Comparison of ENCODE assay signal across 11 cellular contexts in genomic region chr2:234251326-234252271, GRCh38.
A peak's percentile ranks its signal among the peaks of the same experiment; 100 is the strongest.
DNase-seq lines count a peak whose midpoint lies in the region; ATAC-seq, FAIRE-seq and TF ChIP-seq lines count a peak whose summit lies in the region.
"Had no signal": no experiment of that assay in that cellular context is flagged by ENCODE, and none has a peak within 500 bp of the region (broad histone marks: within the 10 kb centered on the region; RNA-seq: fewer than 3 reads in every experiment).

No MANE protein-coding gene starts in this region.

- CTCF ChIA-PET in HepG2 (lab: Yijun Ruan, JAX; ENCODE audit: low intra/inter-chr PET ratio, low total read pairs), result no interaction called here

- TF ChIP-seq RAD21 in HepG2 (CRISPR knock-in tag; IDR thresholded peaks at IDR 0.05), result no peak

- no TSS peak for BruUV-seq in HepG2 (replicated peaks; lab: Mats Ljungman, UMichigan)

- H3K27me3 ChIP-seq in HepG2 (ENCODE audit: control insufficient read depth in 1 of 2, insufficient read depth in 2 of 2, low read length in 2 of 2) (no peaks in the 10 kb centered on the region; a peak in 1 of 5 replicates), right lobe of liver (peaks cover 0 to 3% of the 10 kb centered on the region in 2 donors)

- POLR2A ChIA-PET in HepG2 (lab: Yijun Ruan, JAX), result no interaction called here

- H4K20me1 ChIP-seq in HepG2 (ENCODE audit: insufficient read depth, low read length), result no peaks in the 10 kb centered on the region

- H3K4me1 ChIP-seq in HepG2 (ENCODE audit: insufficient read depth, low read length), result no peaks in the 10 kb centered on the region
- H3K4me1 ChIP-seq in right lobe of liver, result no peaks in the 10 kb centered on the region

- H2AFZ ChIP-seq in HepG2 (ENCODE audit: low read length), result no peak overlapping the region

- no peak for TF ChIP-seq POLR2A in HepG2 (IDR thresholded peaks at IDR 0.05; ENCODE audit: insufficient read depth in 1 of 2, low read depth in 2 of 2, low read length in 2 of 2)
- no peak for TF ChIP-seq POLR2A in right lobe of liver (IDR thresholded peaks at IDR 0.05)

- DNase-seq in HepG2 (ENCODE audit: low spot score) (peak; percentile 10), right lobe of liver (no peak), brain pericyte (ENCODE audit: low read depth, low spot score) (peak; percentile 88), kidney glomerular epithelial cell (lab: John Stamatoyannopoulos, UW) (peak; percentile 87), NOMO-1 treated with DMSO at 0.1 percent for 48 hours (lab: John Stamatoyannopoulos, UW; ENCODE audit: unreplicated experiment) (no peak), ecto neural progenitor cell (ENCODE audit: low spot score) (no peak)
- no peak for DNase-seq in activated T-cell treated with anti-CD3 and anti-CD28 coated beads, Interleukin-2, amount 50 U/mL, for 1 hour
- DNase-seq: H7, NCI-H82 had no signal

- ATAC-seq in HepG2 (no peak), right lobe of liver (no peak), GM18498 (IDR thresholded peaks at IDR 0.05; ENCODE audit: unreplicated experiment) (no peak)

- H3K9me3 ChIP-seq in HepG2 (ENCODE audit: low read length), result no peaks in the 10 kb centered on the region
- H3K9me3 ChIP-seq in right lobe of liver, result no peaks in the 10 kb centered on the region
- H3K9me3 ChIP-seq: thoracic aorta had no signal

- intact Hi-C loops in HepG2 (cut with micrococcal nuclease; ENCODE audit: unreplicated experiment) (no loop called here), right lobe of liver (cut with DNase I) (no loop called here)

- no peak for TF ChIP-seq EP300 in HepG2 (IDR thresholded peaks at IDR 0.05; ENCODE audit: low read depth in 2 of 2, low read length in 2 of 2)
- TF ChIP-seq EP300 in HepG2 (CRISPR knock-in tag; IDR thresholded peaks at IDR 0.05; ENCODE audit: borderline replicate concordance), result no peak

- no peak for TF ChIP-seq CTCF in HepG2 (CRISPR knock-in tag; IDR thresholded peaks at IDR 0.05)
- TF ChIP-seq CTCF in right lobe of liver (IDR thresholded peaks at IDR 0.05), result no peak

- H3K27ac ChIP-seq in HepG2 (ENCODE audit: extremely low read length, insufficient read depth, low read length), result no peak overlapping the region
- H3K27ac ChIP-seq in right lobe of liver, result no peak overlapping the region
- H3K27ac ChIP-seq: thoracic aorta had no signal

- H3K4me3 ChIP-seq in HepG2 (replicated peaks in 1 of 3; ENCODE audit: insufficient read depth in 1 of 3, low read depth in 2 of 3, low read length in 3 of 3) (no peak overlapping the region), right lobe of liver (no peak overlapping the region)
- H3K4me3 ChIP-seq: thoracic aorta had no signal

- H3K36me3 ChIP-seq in HepG2 (replicated peaks in 1 of 2; ENCODE audit: control insufficient read depth in 1 of 2, insufficient read depth in 2 of 2, low read length in 2 of 2), result no peaks in the 10 kb centered on the region
- H3K36me3 ChIP-seq in right lobe of liver, result no peaks in the 10 kb centered on the region
- H3K36me3 ChIP-seq: thoracic aorta had no signal

- no peak overlapping the region for H3K9ac ChIP-seq in HepG2 (ENCODE audit: insufficient read depth, low read depth, low read length)

- H3K79me2 ChIP-seq in HepG2 (ENCODE audit: insufficient read depth, low read length), result no peaks in the 10 kb centered on the region

- FAIRE-seq in HepG2 (lab: Jason Lieb, UNC), result no peak

- in situ Hi-C loops in HepG2 (cut with HindIII; ENCODE audit: extremely low pct_ligation_motif_present, low pct_unique_long_range_greater_than_20kb), result loop anchor here (10.0 kb wide), 1 partner anchor 277 kb away; no protein-coding TSS in a partner anchor

- no peak overlapping the region for H3K4me2 ChIP-seq in HepG2 (ENCODE audit: low read depth, low read length)

- WGBS in HepG2 (ENCODE audit: low lambda C conversion rate), result 18% methylated on average over 6 of the region's 8 CpGs
- WGBS in right lobe of liver (ENCODE audit: insufficient coverage, low coverage, low lambda C conversion rate, missing lambda C conversion rate), result 43% methylated on average over 6 of the region's 8 CpGs

TF ChIP-seq in HepG2, 621 proteins besides CTCF, POLR2A, EP300 and RAD21:
- TF ChIP-seq PCBP1 (IDR thresholded peaks at IDR 0.05; ENCODE audit: borderline replicate concordance, low read depth, low read length), result no peak
- TF ChIP-seq ZNF562 (CRISPR knock-in tag; IDR thresholded peaks at IDR 0.05; ENCODE audit: borderline replicate concordance), result no peak
- TF ChIP-seq ZSCAN20 (CRISPR knock-in tag; IDR thresholded peaks at IDR 0.05; ENCODE audit: borderline replicate concordance), result no peak
- TF ChIP-seq HNRNPLL (IDR thresholded peaks at IDR 0.05; ENCODE audit: low read depth, low read length, poor library complexity, severe bottlenecking), result no peak
- TF ChIP-seq ZMYM4 (CRISPR knock-in tag; IDR thresholded peaks at IDR 0.05), result no peak
- no peak for TF ChIP-seq ZNF713 (CRISPR knock-in tag; IDR thresholded peaks at IDR 0.05)
- no peak for TF ChIP-seq MIXL1 (CRISPR knock-in tag; IDR thresholded peaks at IDR 0.05)
- TF ChIP-seq ZKSCAN5 (CRISPR knock-in tag; IDR thresholded peaks at IDR 0.05), result no peak
- TF ChIP-seq, protein P1, sequence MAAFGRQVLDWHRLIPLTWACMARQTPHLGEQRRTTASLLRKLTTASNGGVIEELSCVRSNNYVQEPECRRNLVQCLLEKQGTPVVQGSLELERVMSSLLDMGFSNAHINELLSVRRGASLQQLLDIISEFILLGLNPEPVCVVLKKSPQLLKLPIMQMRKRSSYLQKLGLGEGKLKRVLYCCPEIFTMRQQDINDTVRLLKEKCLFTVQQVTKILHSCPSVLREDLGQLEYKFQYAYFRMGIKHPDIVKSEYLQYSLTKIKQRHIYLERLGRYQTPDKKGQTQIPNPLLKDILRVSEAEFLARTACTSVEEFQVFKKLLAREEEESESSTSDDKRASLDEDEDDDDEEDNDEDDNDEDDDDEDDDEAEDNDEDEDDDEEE (CRISPR knock-in tag; IDR thresholded peaks at IDR 0.05), result no peak

Comparison
In these comparisons a context has a peak if more than half of its experiments do, and no peak if none do; other contexts are left out.
1. DNase-seq: peak in HepG2 (single experiment), brain pericyte (single experiment) and kidney glomerular epithelial cell (single experiment); none in right lobe of liver (0 of 3), NOMO-1 treated with DMSO at 0.1 percent for 48 hours (single experiment), ecto neural progenitor cell (single experiment) and activated T-cell treated with anti-CD3 and anti-CD28 coated beads, Interleukin-2, amount 50 U/mL, for 1 hour (single experiment).